ENCODE assay signal across 28 cellular contexts in the genomic region with DNA sequence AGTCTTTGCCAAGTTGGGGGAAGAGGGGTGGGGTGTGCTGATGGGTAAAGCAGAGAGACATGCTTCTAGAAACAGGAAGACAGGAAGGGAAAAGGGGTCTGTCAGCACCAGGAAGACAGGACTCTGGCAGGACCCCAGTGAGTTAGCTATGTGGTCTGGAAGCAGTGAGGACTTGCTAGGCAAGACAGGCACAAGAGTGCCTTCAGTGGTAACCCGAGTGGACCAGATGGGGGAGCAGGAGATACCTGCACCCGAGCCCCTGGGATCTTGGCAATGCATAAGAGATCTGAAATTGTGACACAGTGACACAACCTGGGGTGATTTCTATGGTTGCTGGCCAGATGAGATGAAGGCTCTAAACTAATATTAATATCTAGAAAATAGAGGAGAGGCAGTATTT. TPM values are rescaled to one million over a fixed set of nuclear protein-coding genes. Genes with fewer than 3 reads are reported as not detected.
DNase-seq lines count a peak whose midpoint lies in the region; ATAC-seq, FAIRE-seq and TF ChIP-seq lines count a peak whose summit lies in the region.
"Had no signal": no experiment of that assay in that cellular context is flagged by ENCODE, and none has a peak within 500 bp of the region (broad histone marks: within the 10 kb centered on the region; RNA-seq: fewer than 3 reads in every experiment).

No MANE protein-coding gene starts in this region.

- in situ Hi-C loops in GM12878 (cut with MboI): loop anchor here (25.0 kb wide), 1 partner anchor 1201 kb away; a partner anchor contains a TSS

- no peak for FAIRE-seq in GM12878 (lab: Jason Lieb, UNC)
- FAIRE-seq: colon, kidney had no signal

- WGBS in GM12878 (ENCODE audit: insufficient coverage, insufficient replicate concordance, low lambda C conversion rate, missing lambda C conversion rate): 5% methylated on average over 2 of the region's 2 CpGs

- no peak overlapping the region for H2AFZ ChIP-seq in GM12878 (ENCODE audit: control insufficient read depth, low read depth, low read length)
- H2AFZ ChIP-seq: hepatocyte had no signal

- no peak overlapping the region for H3K4me3 ChIP-seq in HEK293 (ENCODE audit: low read depth, low read length)
- H3K4me3 ChIP-seq in GM12878: no peak overlapping the region
- H3K4me3 ChIP-seq in muscle layer of colon (ENCODE audit: low read depth in 1 of 2, low read length in 2 of 2): no peak overlapping the region
- H3K4me3 ChIP-seq: body of pancreas, hepatocyte, ovary had no signal

- TF ChIP-seq POLR2A in GM12878 (IDR thresholded peaks at IDR 0.05; ENCODE audit: low read depth, low read length): no peak

- no peak overlapping the region for H3K9ac ChIP-seq in GM12878 (ENCODE audit: control insufficient read depth, insufficient read depth, low read length)
- H3K9ac ChIP-seq in muscle layer of colon (ENCODE audit: low read length): no peak overlapping the region

- SMC1A ChIA-PET in GM12878 (lab: Charles Lee; ENCODE audit: uncharacterized antibody, unreplicated experiment): interaction anchor here (0.8 to 7.2 kb wide), 9 partner anchors 8 to 227 kb away, joined by 3 to 218 read pairs (median 7); no protein-coding TSS in a partner anchor

- no peak for TF ChIP-seq RAD21 in GM12878 (IDR thresholded peaks at IDR 0.05; ENCODE audit: insufficient read depth, low read depth, low read length)

- no peaks in the 10 kb centered on the region for H4K20me1 ChIP-seq in GM12878 (ENCODE audit: control insufficient read depth, insufficient read depth)

- DNase-seq in GM12878 (ENCODE audit: low read depth, low spot score): no peak
- DNase-seq in activated naive CD4-positive, alpha-beta T cell (lab: John Stamatoyannopoulos, UW): no peak
- no peak for DNase-seq in NCI-H446 (lab: John Stamatoyannopoulos, UW)
- no peak for DNase-seq in foreskin melanocyte
- no peak for DNase-seq in GM19238 (ENCODE audit: insufficient read length, low spot score)
- DNase-seq: activated CD4-positive, alpha-beta T cell treated with anti-CD3 and anti-CD28 coated beads, Interleukin-2, amount 50 U/mL, for 48 hours; activated naive CD8-positive, alpha-beta T cell treated with anti-CD3 and anti-CD28 coated beads for 36 hours; activated T-cell treated with anti-CD3 and anti-CD28 coated beads, Interleukin-2, amount 50 U/mL, for 24 hours; AML-193; body of pancreas; COR-L47; kidney; naive thymus-derived CD4-positive, alpha-beta T cell; NCI-H2081 treated with DMSO at 0.1 percent for 48 hours; NCI-H524; ovary; SHP77 treated with DMSO at 0.1 percent for 48 hours; stimulated activated CD4-positive, alpha-beta T cell treated with anti-CD3 and anti-CD28 coated beads, Interleukin-1b, Interleukin-23, amount 100 ng/mL, for 48 hours; stimulated activated naive CD4-positive, alpha-beta T cell treated with Interleukin-2 at 50 U/mL for 16 hours; T-cell had no signal

- intact Hi-C loops in GM12878 (cut with micrococcal nuclease; ENCODE audit: unreplicated experiment): loop anchor here (10.0 kb wide), 1 partner anchor 219 kb away; no protein-coding TSS in a partner anchor

- CTCF ChIA-PET in HEK293 (lab: Yijun Ruan, JAX): interaction anchor here (0.6 to 11.0 kb wide), 11 partner anchors 13 to 546 kb away, joined by 3 to 233 read pairs (median 4); no protein-coding TSS in a partner anchor
- CTCF ChIA-PET in GM12878 (lab: Yijun Ruan, JAX): interaction anchor here (0.6 to 17.0 kb wide), 18 partner anchors 9 to 549 kb away, joined by 3 to 406 read pairs (median 4); no protein-coding TSS in a partner anchor

- TF ChIP-seq CTCF in GM12873 (IDR thresholded peaks at IDR 0.05; ENCODE audit: insufficient read depth, low read depth, low read length, missing control alignments): peak; percentile 4
- 0 out of 2 replicates have a peak, but pooled peaks have one; percentile 14 for TF ChIP-seq CTCF in HEK293 (tag by site-specific recombination; IDR thresholded peaks at IDR 0.05)
- peak in 2 of 3 experiments; percentile 13 to 41; a peak in 1 of 6 replicates for TF ChIP-seq CTCF in GM12878 (IDR thresholded peaks at IDR 0.05 in 2 of 3, conservative IDR thresholded peaks at IDR 0.05 in 1 of 3; ENCODE audit: control insufficient read depth in 2 of 3, extremely low read depth in 1 of 3, insufficient read depth in 1 of 3, low read depth in 3 of 3, low read length in 3 of 3)

- ATAC-seq in GM12878: peak; percentile 52
- ATAC-seq: body of pancreas; naive thymus-derived CD4-positive, alpha-beta T cell; sciatic nerve; T-cell had no signal

- H3K9me3 ChIP-seq in HEK293 (ENCODE audit: control insufficient read depth, insufficient read depth, low read depth, low read length) (no peaks in the 10 kb centered on the region), GM12878 (replicated peaks; ENCODE audit: control insufficient read depth, insufficient read depth, low read length) (no peaks in the 10 kb centered on the region), muscle layer of colon (ENCODE audit: low read length) (no peaks in the 10 kb centered on the region)
- H3K9me3 ChIP-seq: body of pancreas, ovary had no signal

- peaks cover 0 to 12% of the 10 kb centered on the region in 2 experiments; a peak in 2 of 4 replicates for H3K27me3 ChIP-seq in GM12878 (replicated peaks in 1 of 2; ENCODE audit: control insufficient read depth in 2 of 2, insufficient read depth in 2 of 2, low read length in 1 of 2)
- H3K27me3 ChIP-seq in muscle layer of colon (ENCODE audit: control insufficient read depth in 1 of 2, insufficient read depth in 2 of 2, low read length in 2 of 2): no peaks in the 10 kb centered on the region
- H3K27me3 ChIP-seq: body of pancreas, hepatocyte, ovary had no signal

- no peak for TF ChIP-seq EP300 in GM12878 (IDR thresholded peaks at IDR 0.05; ENCODE audit: borderline replicate concordance in 1 of 2, control insufficient read depth in 1 of 2, low read depth in 2 of 2, low read length in 2 of 2)

- no peak overlapping the region for H3K27ac ChIP-seq in HEK293 (ENCODE audit: extremely low read depth, low read depth, low read length)
- no peak overlapping the region for H3K27ac ChIP-seq in GM12878 (ENCODE audit: control insufficient read depth, insufficient read depth)
- H3K27ac ChIP-seq in muscle layer of colon (ENCODE audit: low read depth, low read length): peak overlapping the region; percentile 6
- H3K27ac ChIP-seq: body of pancreas, hepatocyte had no signal

- POLR2A ChIA-PET in HEK293 (lab: Yijun Ruan, JAX): no interaction called here
- POLR2A ChIA-PET in GM12878 (lab: Charles Lee): interaction anchor here (0.6 to 1.5 kb wide), 3 partner anchors 11 to 412 kb away, joined by 3 to 5 read pairs (median 3); no protein-coding TSS in a partner anchor

- no TSS peak for BruUV-seq in GM12878 (replicated peaks; lab: Mats Ljungman, UMichigan)

- RAD21 ChIA-PET in GM12878 (lab: Charles Lee; ENCODE audit: unreplicated experiment): interaction anchor here (1.0 to 4.3 kb wide), 7 partner anchors 12 to 110 kb away, joined by 3 to 37 read pairs (median 6); no protein-coding TSS in a partner anchor

- no peaks in the 10 kb centered on the region for H3K36me3 ChIP-seq in HEK293 (ENCODE audit: control insufficient read depth in 2 of 2, insufficient read depth in 1 of 2, low read length in 2 of 2)
- no peaks in the 10 kb centered on the region for H3K36me3 ChIP-seq in GM12878 (ENCODE audit: control insufficient read depth in 2 of 2, insufficient read depth in 2 of 2, low read length in 1 of 2)
- H3K36me3 ChIP-seq in muscle layer of colon (ENCODE audit: insufficient read depth, low read length): no peaks in the 10 kb centered on the region
- H3K36me3 ChIP-seq: ovary had no signal

- H3K4me1 ChIP-seq in HEK293 (ENCODE audit: control insufficient read depth, insufficient read depth, low read length) (peaks cover 3% of the 10 kb centered on the region; the same call in 1 of the 2 replicates), GM12878 (ENCODE audit: control insufficient read depth, insufficient read depth, low read length) (no peaks in the 10 kb centered on the region), muscle layer of colon (ENCODE audit: insufficient read depth, low read length) (peaks cover 30% of the 10 kb centered on the region)

- no peaks in the 10 kb centered on the region for H3K79me2 ChIP-seq in GM12878 (ENCODE audit: control insufficient read depth, insufficient read depth, low read length)
- H3K79me2 ChIP-seq: hepatocyte had no signal

- H3K4me2 ChIP-seq in GM12878 (ENCODE audit: control insufficient read depth, insufficient read depth): no peak overlapping the region
- H3K4me2 ChIP-seq: hepatocyte had no signal

TF ChIP-seq in HEK293, 187 proteins besides CTCF, POLR2A, EP300 and RAD21 (continues in another document):
- TF ChIP-seq ZNF366 (tag by site-specific recombination; conservative IDR thresholded peaks at IDR 0.05): no peak
- no peak for TF ChIP-seq KLF7 (tag by site-specific recombination; IDR thresholded peaks at IDR 0.05; ENCODE audit: borderline replicate concordance)
- TF ChIP-seq EGR2 (tag by site-specific recombination; IDR thresholded peaks at IDR 0.05; ENCODE audit: low read depth): no peak
- no peak for TF ChIP-seq ZNF660 (tag by site-specific recombination; IDR thresholded peaks at IDR 0.05)
- no peak for TF ChIP-seq ZSCAN30 (tag by site-specific recombination; IDR thresholded peaks at IDR 0.05)

TF ChIP-seq in GM12878, 131 proteins besides CTCF, POLR2A, EP300 and RAD21:
- TF ChIP-seq MTA2 (IDR thresholded peaks at IDR 0.05; ENCODE audit: low read depth) (no peak), SMC3 (IDR thresholded peaks at IDR 0.05; ENCODE audit: borderline replicate concordance, low read length) (peak; percentile 24; the same call in 1 of the 2 replicates), EED (IDR thresholded peaks at IDR 0.05; ENCODE audit: low read depth) (no peak), SPI1 (IDR thresholded peaks at IDR 0.05; ENCODE audit: borderline replicate concordance, insufficient read depth, low read depth, low read length) (no peak)

RNA-seq across cellular contexts. Expression of a gene that starts 7.0 kb away (rescaled TPM):
- total RNA-seq in GM12878 (2013; cell fraction: nucleolus; rRNA removed): 15.8 and 18.4 TPM in 2 replicates
- total RNA-seq in GM12878 (2014; rRNA removed): 0.38 and 0.45 TPM in 2 replicates
- total RNA-seq in GM12878 (2014; rRNA removed; fragmentation: Illumina TruSeq; extraction: Trizol): 0.89 and 1.3 TPM in 2 replicates
- total RNA-seq in GM12878 (2021): 0.56 and 0.69 TPM in 2 replicates
- polyA plus RNA-seq in GM12878 (2011; ENCODE audit: low read depth): not detected
- 5.3 and 5.8 TPM in 2 replicates for polyA plus RNA-seq in GM12878 (2011; rRNA removed)
- 4.3 and 9.8 TPM in 2 replicates for polyA plus RNA-seq in GM12878 (2011; cell fraction: cytosol; rRNA removed)
- polyA plus RNA-seq in GM12878 (2011; cell fraction: nucleus; rRNA removed): 8.7 and 9.9 TPM in 2 replicates
- 0.04 TPM in 1 of 2 replicates, not detected in the other for polyA plus RNA-seq in GM12878 (2012)
- polyA plus RNA-seq in GM12878 (2014; fragmentation: Illumina TruSeq; extraction: Trizol): 0.93 and 1.9 TPM in 2 replicates
- polyA plus RNA-seq in GM12878 (2014; fragmentation: Nextera tagmentation; extraction: Ambion mirVana): under 1 TPM; 0.34 to 0.51 TPM
- polyA plus RNA-seq in GM12878 (2014; rRNA removed): 0.72 and 1.1 TPM in 2 replicates
- 1 to 10 TPM in 1 of 2 experiments, under 1 TPM in 1; 0.60 to 1.2 TPM for polyA plus RNA-seq in GM12878 (2016; fragmentation: Nextera tagmentation; extraction: Ambion mirVana)
- polyA minus RNA-seq in GM12878 (2011; rRNA and poly(A)+ RNA removed): 6.9 and 9.6 TPM in 2 replicates
- 1.2 and 2.4 TPM in 2 replicates for polyA minus RNA-seq in GM12878 (2011; cell fraction: cytosol; rRNA and poly(A)+ RNA removed)
- 6.2 and 7.3 TPM in 2 replicates for polyA minus RNA-seq in GM12878 (2011; cell fraction: nucleus; rRNA and poly(A)+ RNA removed)
- total RNA-seq: fibroblast of villous mesenchyme, OCI-LY7 had no signal
